ENCODE assay signal across 7 cellular contexts in the genomic region with DNA sequence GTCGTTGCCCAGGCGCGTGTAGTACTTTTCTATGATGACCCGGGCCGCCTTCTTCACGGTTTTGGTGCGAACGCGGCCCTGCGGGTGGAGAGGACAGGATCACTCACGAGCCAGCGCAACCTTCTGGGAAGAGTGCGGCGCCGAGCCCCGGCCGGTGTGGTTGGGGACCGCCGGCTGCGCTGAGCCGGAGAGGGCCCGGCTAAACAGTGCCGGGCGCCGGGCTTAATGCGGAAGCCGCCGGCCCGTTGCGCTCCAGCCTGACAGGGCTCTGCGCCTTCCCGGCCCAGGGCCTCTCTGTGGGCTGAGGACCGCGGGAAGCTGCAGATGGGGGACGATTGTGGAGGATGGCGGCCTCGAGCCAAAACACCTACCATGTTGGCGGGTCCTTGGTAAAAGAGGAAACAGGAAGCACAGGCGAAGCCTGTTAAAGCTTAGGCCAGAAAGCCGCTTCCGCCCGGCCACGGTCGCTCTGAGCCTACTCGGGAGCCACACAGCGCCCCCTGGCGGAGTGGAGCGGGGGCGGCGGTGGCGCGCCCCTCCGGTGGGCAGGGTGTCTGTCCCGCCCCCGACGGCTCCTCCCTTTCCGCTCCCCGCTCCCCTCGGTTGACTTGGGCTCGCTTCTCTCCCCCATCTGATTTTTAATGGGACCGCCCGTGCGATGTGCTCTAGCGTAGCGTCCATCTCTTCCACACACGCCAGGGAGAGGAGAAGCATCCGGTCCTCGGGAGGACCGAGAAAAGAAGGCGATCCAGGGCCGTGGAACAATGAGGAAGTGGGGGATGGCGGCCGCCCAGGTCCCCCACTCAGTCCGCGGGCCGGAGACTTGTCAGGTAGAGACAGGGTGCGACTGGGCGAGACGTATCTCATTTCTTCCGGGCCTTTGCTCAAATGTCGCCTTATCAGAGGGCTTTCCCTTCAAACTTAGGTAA.
DNase-seq lines count a peak whose midpoint lies in the region; ATAC-seq and TF ChIP-seq lines count a peak whose summit lies in the region.

TSS of gene RPS17 (minus strand) at position 403 of the 929 bp plus-strand sequence. CDS start at position 374, 29 bp downstream.

- peak; percentile 95 for DNase-seq in T-helper 22 cell (ENCODE audit: low read depth)
- peak; percentile 96 for DNase-seq in cerebellar cortex (ENCODE audit: low spot score)
- peak; percentile 98 for DNase-seq in left kidney (ENCODE audit: low read depth, low spot score)
- DNase-seq in stimulated activated CD4-positive, alpha-beta T cell treated with anti-CD3 and anti-CD28 coated beads, Interleukin-2, amount 100 ng/mL, for 48 hours: peak; percentile 99
- DNase-seq in C1 segment of cervical spinal cord (lab: John Stamatoyannopoulos, UW): no peak

- TF ChIP-seq POLR2A in GM18951 (IDR thresholded peaks at IDR 0.05; ENCODE audit: extremely low read depth, insufficient read depth, insufficient read length): peak; percentile 98

- peak; percentile 93 for ATAC-seq in HG03159 (IDR thresholded peaks at IDR 0.05; ENCODE audit: unreplicated experiment)

- in situ Hi-C loops in GM18951 (cut with MboI; ENCODE audit: low sequenced_read_pairs, unreplicated experiment): no loop called here

Comparison
In these comparisons a context has a peak if more than half of its experiments do, and no peak if none do; other contexts are left out.
1. DNase-seq: peak in T-helper 22 cell (single experiment), cerebellar cortex (single experiment), left kidney (single experiment) and stimulated activated CD4-positive, alpha-beta T cell treated with anti-CD3 and anti-CD28 coated beads, Interleukin-2, amount 100 ng/mL, for 48 hours (2 of 2); none in C1 segment of cervical spinal cord (0 of 14).